Comparison of ENCODE assay signal across 17 cellular contexts in the genomic region with DNA sequence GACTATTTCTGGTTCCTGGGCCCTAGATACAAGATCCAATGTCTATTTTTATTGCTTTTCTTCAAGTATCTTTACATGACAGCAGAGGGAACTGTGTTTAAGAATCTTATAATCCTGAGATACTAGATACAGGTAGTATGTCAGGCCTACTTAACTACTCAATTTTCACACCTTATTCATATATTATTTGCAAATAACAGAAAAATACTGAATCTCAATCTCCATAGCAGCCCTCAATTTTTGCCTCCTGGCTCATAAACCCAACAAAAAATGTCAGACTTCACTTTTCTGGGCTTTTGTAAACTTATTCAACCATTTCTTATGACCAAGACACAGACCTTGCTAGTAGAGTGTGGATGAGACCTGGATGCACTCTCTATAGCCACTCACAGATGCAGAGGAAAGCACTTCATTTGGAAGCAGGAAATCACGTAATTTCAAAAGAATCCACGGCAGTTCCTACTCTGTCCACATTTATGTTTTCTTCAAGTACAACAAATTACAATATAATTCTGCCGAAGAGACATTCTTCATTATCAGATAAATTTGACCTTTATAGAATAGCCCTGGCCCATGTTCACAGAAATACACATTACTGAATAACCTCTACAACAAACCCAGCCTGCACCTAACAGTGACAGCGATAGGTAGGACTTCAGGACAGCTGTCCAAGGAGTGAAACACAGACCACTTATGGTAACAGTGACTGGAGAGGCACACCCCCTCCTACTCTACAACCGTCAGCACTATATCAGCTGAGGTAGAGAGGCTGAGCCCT.
DNase-seq lines count a peak whose midpoint lies in the region; ATAC-seq and TF ChIP-seq lines count a peak whose summit lies in the region.
"Had no signal": no experiment of that assay in that cellular context is flagged by ENCODE, and none has a peak within 500 bp of the region (broad histone marks: within the 10 kb centered on the region; RNA-seq: fewer than 3 reads in every experiment).

No MANE protein-coding gene starts in this region.

- WGBS in right cardiac atrium: 45% methylated on average over 5 of the region's 5 CpGs

- no peaks in the 10 kb centered on the region for H3K27me3 Mint-ChIP-seq in activated naive CD4-positive, alpha-beta T cell treated with anti-CD3 and anti-CD28 coated beads, Interleukin-2, amount 10 ng/mL, durations not matched to agents 7 days and 5 days
- peaks cover 2% of the 10 kb centered on the region for H3K27me3 Mint-ChIP-seq in glutamatergic neuron (ENCODE audit: unreplicated experiment)
- H3K27me3 Mint-ChIP-seq: activated T-cell treated with anti-CD3 and anti-CD28 coated beads, Interleukin-2, amount 50 U/mL, for 24 hours; stimulated activated naive CD8-positive, alpha-beta T cell treated with anti-CD3 and anti-CD28 coated beads, Interleukin-15, Interleukin-2, amounts not matched to agents 100 ng/mL and 50 ng/mL, for 24 hours had no signal

- H3K9me3 ChIP-seq in right cardiac atrium (ENCODE audit: control insufficient read depth, low read length): no peaks in the 10 kb centered on the region
- H3K9me3 ChIP-seq: A549, Caco-2, lower lobe of right lung, sigmoid colon had no signal

- H3K27ac ChIP-seq in right cardiac atrium (ENCODE audit: low read length): no peak overlapping the region
- H3K27ac ChIP-seq: A549, lower lobe of right lung, sigmoid colon had no signal

- H3K4me3 Mint-ChIP-seq in activated naive CD4-positive, alpha-beta T cell treated with anti-CD3 and anti-CD28 coated beads, Interleukin-2, amount 10 ng/mL, durations not matched to agents 7 days and 5 days: no peak overlapping the region
- no peak overlapping the region for H3K4me3 Mint-ChIP-seq in glutamatergic neuron (ENCODE audit: unreplicated experiment)
- H3K4me3 Mint-ChIP-seq: activated T-cell treated with anti-CD3 and anti-CD28 coated beads, Interleukin-2, amount 50 U/mL, for 24 hours; stimulated activated naive CD8-positive, alpha-beta T cell treated with anti-CD3 and anti-CD28 coated beads, Interleukin-15, Interleukin-2, amounts not matched to agents 100 ng/mL and 50 ng/mL, for 24 hours; T-helper 1 cell treated with Interleukin-12 subunit alpha and Interleukin-12 subunit beta and Interleukin-4 antibody, amounts not matched to agents 30 μg/mL and 1 μg/mL, for 36 hours had no signal

- peaks cover 39% of the 10 kb centered on the region for H3K36me3 Mint-ChIP-seq in activated naive CD4-positive, alpha-beta T cell treated with anti-CD3 and anti-CD28 coated beads, Interleukin-2, amount 10 ng/mL, durations not matched to agents 7 days and 5 days
- H3K36me3 Mint-ChIP-seq in glutamatergic neuron (ENCODE audit: unreplicated experiment): peaks cover 17% of the 10 kb centered on the region

- no peaks in the 10 kb centered on the region for H3K9me3 Mint-ChIP-seq in activated naive CD4-positive, alpha-beta T cell treated with anti-CD3 and anti-CD28 coated beads, Interleukin-2, amount 10 ng/mL, durations not matched to agents 7 days and 5 days
- peaks cover 5% of the 10 kb centered on the region for H3K9me3 Mint-ChIP-seq in glutamatergic neuron (ENCODE audit: unreplicated experiment)
- H3K9me3 Mint-ChIP-seq: activated T-cell treated with anti-CD3 and anti-CD28 coated beads, Interleukin-2, amount 50 U/mL, for 24 hours; stimulated activated naive CD8-positive, alpha-beta T cell treated with anti-CD3 and anti-CD28 coated beads, Interleukin-15, Interleukin-2, amounts not matched to agents 100 ng/mL and 50 ng/mL, for 24 hours; T-helper 1 cell treated with Interleukin-12 subunit alpha and Interleukin-12 subunit beta and Interleukin-4 antibody, amounts not matched to agents 30 μg/mL and 1 μg/mL, for 36 hours had no signal

- intact Hi-C loops in right cardiac atrium (cut with DNase I): no loop called here

- no peaks in the 10 kb centered on the region for H3K27me3 ChIP-seq in right cardiac atrium (ENCODE audit: control insufficient read depth, insufficient read depth)
- H3K27me3 ChIP-seq: sigmoid colon had no signal

- H3K27ac Mint-ChIP-seq in activated naive CD4-positive, alpha-beta T cell treated with anti-CD3 and anti-CD28 coated beads, Interleukin-2, amount 10 ng/mL, durations not matched to agents 7 days and 5 days: peak overlapping the region; percentile 26
- no peak overlapping the region for H3K27ac Mint-ChIP-seq in glutamatergic neuron (ENCODE audit: unreplicated experiment)
- H3K27ac Mint-ChIP-seq: activated T-cell treated with anti-CD3 and anti-CD28 coated beads, Interleukin-2, amount 50 U/mL, for 24 hours; stimulated activated naive CD8-positive, alpha-beta T cell treated with anti-CD3 and anti-CD28 coated beads, Interleukin-15, Interleukin-2, amounts not matched to agents 100 ng/mL and 50 ng/mL, for 24 hours; T-helper 1 cell treated with Interleukin-12 subunit alpha and Interleukin-12 subunit beta and Interleukin-4 antibody, amounts not matched to agents 30 μg/mL and 1 μg/mL, for 36 hours had no signal

- ATAC-seq in right cardiac atrium: peak; percentile 48 to 67
- no peak for ATAC-seq in HG02759 (IDR thresholded peaks at IDR 0.05; ENCODE audit: unreplicated experiment)
- ATAC-seq: A549 had no signal

- no peaks in the 10 kb centered on the region for H3K4me1 Mint-ChIP-seq in activated naive CD4-positive, alpha-beta T cell treated with anti-CD3 and anti-CD28 coated beads, Interleukin-2, amount 10 ng/mL, durations not matched to agents 7 days and 5 days
- no peaks in the 10 kb centered on the region for H3K4me1 Mint-ChIP-seq in glutamatergic neuron (ENCODE audit: low read depth, unreplicated experiment)

- H3K4me1 ChIP-seq in right cardiac atrium (ENCODE audit: control insufficient read depth, insufficient read depth, low read length): peaks cover 5% of the 10 kb centered on the region
- H3K4me1 ChIP-seq: A549, Caco-2, lower lobe of right lung, sigmoid colon had no signal

- CTCF ChIA-PET in activated naive CD4-positive, alpha-beta T cell treated with anti-CD3 and anti-CD28 coated beads, Interleukin-2, amount 10 ng/mL, durations not matched to agents 7 days and 5 days (lab: Charles Lee): no interaction called here

- no peak for TF ChIP-seq CTCF in choroid plexus epithelial cell (conservative IDR thresholded peaks at IDR 0.05; ENCODE audit: low read depth, low read length)
- TF ChIP-seq CTCF in glutamatergic neuron (IDR thresholded peaks at IDR 0.05; ENCODE audit: partially characterized antibody, unreplicated experiment): no peak

- H3K4me3 ChIP-seq in choroid plexus epithelial cell (ENCODE audit: low read depth, low read length): no peak overlapping the region
- no peak overlapping the region for H3K4me3 ChIP-seq in right cardiac atrium (ENCODE audit: low read length)
- H3K4me3 ChIP-seq: A549, lower lobe of right lung, sigmoid colon had no signal

- DNase-seq in activated naive CD4-positive, alpha-beta T cell treated with anti-CD3 and anti-CD28 coated beads, Interleukin-2, amount 10 ng/mL, durations not matched to agents 7 days and 5 days: no peak
- no peak for DNase-seq in activated naive CD4-positive, alpha-beta T cell treated with Interleukin-2 at 50 U/mL for 16 hours
- peak; percentile 62 for DNase-seq in choroid plexus epithelial cell (ENCODE audit: low read depth)
- DNase-seq in right cardiac atrium: no peak
- peak; percentile 12 for DNase-seq in superior temporal gyrus (ENCODE audit: extremely low spot score)
- DNase-seq in glutamatergic neuron: no peak
- DNase-seq in activated effector memory CD4-positive, alpha-beta T cell treated with anti-CD3 and anti-CD28 coated beads, Interleukin-2, amount 50 U/mL, for 16 hours: no peak
- DNase-seq: activated T-cell treated with anti-CD3 and anti-CD28 coated beads, Interleukin-2, amount 50 U/mL, for 24 hours; amniotic stem cell; Caco-2; lower lobe of right lung; NCI-H1694; sigmoid colon had no signal

Comparison
In these comparisons a context has a peak if more than half of its experiments do, and no peak if none do; other contexts are left out.
1. DNase-seq: peak in choroid plexus epithelial cell (single experiment) and superior temporal gyrus (single experiment); none in activated naive CD4-positive, alpha-beta T cell treated with anti-CD3 and anti-CD28 coated beads, Interleukin-2, amount 10 ng/mL, durations not matched to agents 7 days and 5 days (single experiment), activated naive CD4-positive, alpha-beta T cell treated with Interleukin-2 at 50 U/mL for 16 hours (single experiment), right cardiac atrium (0 of 3), glutamatergic neuron (single experiment) and activated effector memory CD4-positive, alpha-beta T cell treated with anti-CD3 and anti-CD28 coated beads, Interleukin-2, amount 50 U/mL, for 16 hours (single experiment).